Comparison of ENCODE assay signal across 22 cellular contexts in the genomic region with DNA sequence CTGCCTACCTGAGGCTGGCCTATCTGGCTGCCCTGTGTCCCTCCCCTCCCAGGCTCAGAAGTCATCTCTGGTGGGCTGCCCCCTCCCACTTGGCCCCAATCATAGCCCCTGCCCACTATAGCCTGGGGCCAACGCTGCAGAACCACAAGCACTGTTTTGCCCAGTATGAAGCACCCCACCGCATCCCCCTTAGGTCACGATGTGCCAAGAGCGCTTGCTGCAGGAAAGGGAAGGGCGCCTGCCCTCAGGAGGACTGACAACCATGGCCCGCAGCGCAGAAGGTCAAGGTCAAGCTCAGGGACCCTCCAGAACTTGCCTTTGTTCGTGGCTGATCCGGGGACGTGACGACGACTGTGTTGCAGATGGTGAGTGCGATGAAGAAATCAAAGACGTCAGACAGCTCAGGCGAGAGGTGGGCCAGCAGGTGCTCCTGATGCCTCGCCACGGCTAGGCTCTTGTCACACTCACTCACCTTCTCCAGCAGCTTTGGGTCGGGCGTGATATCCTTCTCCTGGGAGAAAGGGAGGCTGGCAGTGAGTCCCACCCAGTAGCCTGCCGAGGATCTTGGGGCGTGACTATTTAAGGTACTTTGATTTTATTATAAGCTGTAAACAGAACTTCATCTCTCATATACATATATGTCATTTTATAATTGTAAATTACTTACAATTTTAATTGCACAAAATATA.
DNase-seq lines count a peak whose midpoint lies in the region; ATAC-seq and TF ChIP-seq lines count a peak whose summit lies in the region.
"Had no signal": no experiment of that assay in that cellular context is flagged by ENCODE, and none has a peak within 500 bp of the region (broad histone marks: within the 10 kb centered on the region; RNA-seq: fewer than 3 reads in every experiment).

No MANE protein-coding gene starts in this region.

- H3K79me1 ChIP-seq in IMR-90 (ENCODE audit: low read depth in 1 of 2, low read length in 2 of 2): no peaks in the 10 kb centered on the region; a peak in 1 of 4 replicates

- H2BK5ac ChIP-seq in IMR-90 (ENCODE audit: low read depth, low read length, poor library complexity, severe bottlenecking): no peak overlapping the region

- no peak overlapping the region for H2BK20ac ChIP-seq in IMR-90 (ENCODE audit: low read depth, low read length)

- intact Hi-C loops in IMR-90 (cut with micrococcal nuclease) (no loop called here), prostate gland (cut with DNase I) (no loop called here)

- H2AFZ ChIP-seq in IMR-90 (replicated peaks; ENCODE audit: low read length, poor library complexity): no peak overlapping the region

- POLR2A ChIA-PET in IMR-90 (lab: Charles Lee; ENCODE audit: unreplicated experiment): no interaction called here

- H3K4me1 ChIP-seq in BLaER1 treated with 17β-estradiol and CSF1 and Interleukin-3, amounts not matched to agents 10 nM and 100 nM: peaks cover 21 to 55% (median 51%) of the 10 kb centered on the region in 10 experiments
- H3K4me1 ChIP-seq in IMR-90 (ENCODE audit: control insufficient read depth, insufficient read depth, low read length): peaks cover 5% of the 10 kb centered on the region
- peaks cover 20 to 56% of the 10 kb centered on the region in 2 donors for H3K4me1 ChIP-seq in thoracic aorta (ENCODE audit: control insufficient read depth in 1 of 2, low read depth in 2 of 2)
- no peaks in the 10 kb centered on the region for H3K4me1 ChIP-seq in prostate gland (replicated peaks)

- no peaks in the 10 kb centered on the region for H3K9me3 ChIP-seq in BLaER1 treated with 17β-estradiol and CSF1 and Interleukin-3, amounts not matched to agents 10 nM and 100 nM (replicated peaks in 1 of 11)
- H3K9me3 ChIP-seq in IMR-90 (ENCODE audit: control insufficient read depth, insufficient read depth, low read length): no peaks in the 10 kb centered on the region
- no peaks in the 10 kb centered on the region for H3K9me3 ChIP-seq in thoracic aorta
- H3K9me3 ChIP-seq in prostate gland: no peaks in the 10 kb centered on the region

- H3K9me1 ChIP-seq in IMR-90 (ENCODE audit: insufficient read depth, low read length): peaks cover 7% of the 10 kb centered on the region; the same call in 1 of the 2 replicates

- dilution Hi-C loops in IMR-90 (cut with HindIII; ENCODE audit: low sequenced_read_pairs, unreplicated experiment): no loop called here

- H3K27ac ChIP-seq in BLaER1 treated with 17β-estradiol and CSF1 and Interleukin-3, amounts not matched to agents 10 nM and 100 nM: no peak overlapping the region
- no peak overlapping the region for H3K27ac ChIP-seq in IMR-90 (ENCODE audit: insufficient read depth, low read length)
- peak overlapping the region; percentile 81 to 87 for H3K27ac ChIP-seq in thoracic aorta
- H3K27ac ChIP-seq in prostate gland: no peak overlapping the region
- H3K27ac ChIP-seq: RWPE1 had no signal

- no peak overlapping the region for H3K4ac ChIP-seq in IMR-90 (ENCODE audit: low read depth, low read length)

- H3K56ac ChIP-seq in IMR-90 (ENCODE audit: extremely low read depth, insufficient read depth, low read length): no peak overlapping the region

- ATAC-seq in IMR-90 (ENCODE audit: low read depth) (no peak), thoracic aorta (ENCODE audit: insufficient number of reproducible peaks, low FRiP score, low read depth) (no peak), GM18502 (IDR thresholded peaks at IDR 0.05; ENCODE audit: poor library complexity, unreplicated experiment) (no peak)

- H4K8ac ChIP-seq in IMR-90 (ENCODE audit: low read depth in 2 of 2, low read length in 2 of 2): no peak overlapping the region

- H2AK5ac ChIP-seq in IMR-90 (ENCODE audit: low read depth, low read length): peak overlapping the region; percentile 31; the same call in 1 of the 2 replicates

- H3K4me2 ChIP-seq in BLaER1 treated with 17β-estradiol and CSF1 and Interleukin-3, amounts not matched to agents 10 nM and 100 nM: peak overlapping the region in 9 of 11 experiments; percentile 68 to 100 (median 98); a peak in 18 of 22 replicates
- no peak overlapping the region for H3K4me2 ChIP-seq in IMR-90 (ENCODE audit: low read depth, low read length)

- in situ Hi-C loops in IMR-90 (cut with MboI; ENCODE audit: low sequenced_read_pairs): loop anchor here (25.0 kb wide), 1 partner anchor 546 kb away; no protein-coding TSS in a partner anchor

- no peak overlapping the region for H2BK120ac ChIP-seq in IMR-90 (ENCODE audit: low read depth, low read length)

- H4K20me1 ChIP-seq in BLaER1 treated with 17β-estradiol and CSF1 and Interleukin-3, amounts not matched to agents 10 nM and 100 nM: peaks cover 0 to 81% (median 64%) of the 10 kb centered on the region in 11 experiments; a peak in 18 of 22 replicates
- H4K20me1 ChIP-seq in IMR-90 (ENCODE audit: insufficient read depth, low read length): no peaks in the 10 kb centered on the region

- H3K27me3 ChIP-seq in BLaER1 treated with 17β-estradiol and CSF1 and Interleukin-3, amounts not matched to agents 10 nM and 100 nM: peaks cover 17 to 85% (median 41%) of the 10 kb centered on the region in 11 experiments; a peak in 19 of 22 replicates
- H3K27me3 ChIP-seq in IMR-90 (ENCODE audit: control insufficient read depth, insufficient read depth, low read length) (no peaks in the 10 kb centered on the region), thoracic aorta (replicated peaks; ENCODE audit: insufficient read depth) (no peaks in the 10 kb centered on the region), prostate gland (replicated peaks; ENCODE audit: insufficient read depth) (no peaks in the 10 kb centered on the region)

- no peak overlapping the region for H4K91ac ChIP-seq in IMR-90 (ENCODE audit: insufficient read depth, low read depth, low read length)

- H3K14ac ChIP-seq in IMR-90 (replicated peaks; ENCODE audit: low read depth, low read length): no peak overlapping the region

- TF ChIP-seq RAD21 in IMR-90 (IDR thresholded peaks at IDR 0.05; ENCODE audit: low read length): no peak

- no TSS peak for BruUV-seq in IMR-90 (replicated peaks; lab: Mats Ljungman, UMichigan)

- no peak overlapping the region for H2BK15ac ChIP-seq in IMR-90 (ENCODE audit: low read depth, low read length)

- 97% methylated on average over 7 of the region's 21 CpGs; no CpG with 5 or more reads in 1 of the 2 experiments for WGBS in IMR-90 (ENCODE audit: extremely low coverage in 2 of 2, insufficient read length in 1 of 2), 2 experiments
- WGBS in prostate gland: 93% methylated on average over 21 of the region's 21 CpGs

- DNase-seq in IMR-90 (no peak), mesenteric fat pad (ENCODE audit: low spot score) (peak; percentile 86), thoracic aorta (ENCODE audit: low spot score) (no peak), RKO (ENCODE audit: low spot score) (no peak), prostate gland (ENCODE audit: low spot score) (no peak)
- DNase-seq: CD8-positive, alpha-beta memory T cell; DMS 273 treated with DMSO at 0.1 percent for 48 hours; DMS79 treated with DMSO at 0.1 percent for 48 hours; GF-D8; Karpas-422; NCI-H1092; NCI-H1436; NCI-H187; NCI-H2081 treated with DMSO at 0.1 percent for 48 hours; NCI-H2171; NCI-H226; NCI-H510A; NCI-H69; SHP77 treated with DMSO at 0.1 percent for 48 hours had no signal

- no peak overlapping the region for H3K4me3 ChIP-seq in BLaER1 treated with 17β-estradiol and CSF1 and Interleukin-3, amounts not matched to agents 10 nM and 100 nM
- H3K4me3 ChIP-seq in IMR-90 (ENCODE audit: insufficient read depth, low read depth, low read length) (no peak overlapping the region), thoracic aorta (no peak overlapping the region), prostate gland (no peak overlapping the region)

- peak overlapping the region; percentile 58 for H2AK9ac ChIP-seq in IMR-90 (replicated peaks; ENCODE audit: low read depth, low read length, poor library complexity)

- no peak overlapping the region for H3K23ac ChIP-seq in IMR-90 (ENCODE audit: low read depth, low read length)

- TF ChIP-seq POLR2A in IMR-90 (IDR thresholded peaks at IDR 0.05; ENCODE audit: low read depth, low read length): no peak
- TF ChIP-seq POLR2A in prostate gland (IDR thresholded peaks at IDR 0.05): no peak

- peaks cover 0 to 22% (median 0%) of the 10 kb centered on the region in 11 experiments; a peak in 6 of 22 replicates for H3K36me3 ChIP-seq in BLaER1 treated with 17β-estradiol and CSF1 and Interleukin-3, amounts not matched to agents 10 nM and 100 nM
- H3K36me3 ChIP-seq in IMR-90 (ENCODE audit: control insufficient read depth, insufficient read depth, low read length) (peaks cover 6% of the 10 kb centered on the region; the same call in 1 of the 2 replicates), thoracic aorta (peaks cover 20% of the 10 kb centered on the region), prostate gland (no peaks in the 10 kb centered on the region)

- no peak overlapping the region for H4K5ac ChIP-seq in IMR-90 (ENCODE audit: low read depth, low read length)

- H3K9ac ChIP-seq in BLaER1 treated with 17β-estradiol and CSF1 and Interleukin-3, amounts not matched to agents 10 nM and 100 nM: no peak overlapping the region
- no peak overlapping the region for H3K9ac ChIP-seq in IMR-90 (ENCODE audit: low read depth, low read length)

- TF ChIP-seq CTCF in IMR-90 (conservative IDR thresholded peaks at IDR 0.05; ENCODE audit: low read depth, low read length) (no peak), thoracic aorta (IDR thresholded peaks at IDR 0.05) (no peak), prostate gland (IDR thresholded peaks at IDR 0.05) (no peak)

- no peak overlapping the region for H3K18ac ChIP-seq in IMR-90 (ENCODE audit: low read depth, low read length)

- CTCF ChIA-PET in IMR-90 (lab: Yijun Ruan, JAX): no interaction called here

TF ChIP-seq in IMR-90, 13 proteins besides CTCF, POLR2A, EP300 and RAD21 (continues in another document):
- TF ChIP-seq RCOR1 (IDR thresholded peaks at IDR 0.05; ENCODE audit: insufficient replicate concordance, low read length) (no peak), FOS (IDR thresholded peaks at IDR 0.05; ENCODE audit: low read depth, low read length) (no peak), CEBPB (IDR thresholded peaks at IDR 0.05; ENCODE audit: low read depth, low read length) (no peak), RFX5 (IDR thresholded peaks at IDR 0.05; ENCODE audit: low read depth, low read length) (no peak), BHLHE40 (IDR thresholded peaks at IDR 0.05; ENCODE audit: low read depth, low read length) (no peak), MAZ (IDR thresholded peaks at IDR 0.05; ENCODE audit: borderline replicate concordance, low read depth, low read length) (no peak), MXI1 (IDR thresholded peaks at IDR 0.05; ENCODE audit: borderline replicate concordance, low read depth, low read length) (no peak)
- TF ChIP-seq, protein P1, sequence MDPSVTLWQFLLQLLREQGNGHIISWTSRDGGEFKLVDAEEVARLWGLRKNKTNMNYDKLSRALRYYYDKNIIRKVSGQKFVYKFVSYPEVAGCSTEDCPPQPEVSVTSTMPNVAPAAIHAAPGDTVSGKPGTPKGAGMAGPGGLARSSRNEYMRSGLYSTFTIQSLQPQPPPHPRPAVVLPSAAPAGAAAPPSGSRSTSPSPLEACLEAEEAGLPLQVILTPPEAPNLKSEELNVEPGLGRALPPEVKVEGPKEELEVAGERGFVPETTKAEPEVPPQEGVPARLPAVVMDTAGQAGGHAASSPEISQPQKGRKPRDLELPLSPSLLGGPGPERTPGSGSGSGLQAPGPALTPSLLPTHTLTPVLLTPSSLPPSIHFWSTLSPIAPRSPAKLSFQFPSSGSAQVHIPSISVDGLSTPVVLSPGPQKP (IDR thresholded peaks at IDR 0.05; ENCODE audit: borderline replicate concordance, low read depth, low read length): no peak

Comparison
In these comparisons a context has a peak if more than half of its experiments do, and no peak if none do; other contexts are left out.
1. H3K27ac ChIP-seq: peak in thoracic aorta (2 of 2); none in BLaER1 treated with 17β-estradiol and CSF1 and Interleukin-3, amounts not matched to agents 10 nM and 100 nM (0 of 11), IMR-90 (single experiment) and prostate gland (0 of 2).